Comparison of ENCODE assay signal across 12 cellular contexts in genomic region chr14:58955294-58955821, GRCh38.
DNase-seq lines count a peak whose midpoint lies in the region; ATAC-seq, FAIRE-seq and TF ChIP-seq lines count a peak whose summit lies in the region.
"Had no signal": no experiment of that assay in that cellular context is flagged by ENCODE, and none has a peak within 500 bp of the region (broad histone marks: within the 10 kb centered on the region; RNA-seq: fewer than 3 reads in every experiment).

No MANE protein-coding gene starts in this region.

- H3K9ac ChIP-seq in astrocyte (ENCODE audit: low read length), result no peak overlapping the region

- H3K9me3 ChIP-seq in astrocyte (ENCODE audit: insufficient read depth, low read depth, low read length), result no peaks in the 10 kb centered on the region
- H3K9me3 ChIP-seq: pancreas had no signal

- H2AFZ ChIP-seq in astrocyte (ENCODE audit: low read depth, low read length), result no peak overlapping the region

- no peak for TF ChIP-seq CTCF in GM06990 (IDR thresholded peaks at IDR 0.05; ENCODE audit: insufficient read depth, low read length, poor library complexity, severe bottlenecking)
- TF ChIP-seq CTCF in astrocyte (IDR thresholded peaks at IDR 0.05; ENCODE audit: insufficient read depth, low read depth, low read length), result no peak

- H3K9me3 Mint-ChIP-seq in astrocyte (ENCODE audit: unreplicated experiment), result peaks cover 5% of the 10 kb centered on the region
- H3K9me3 Mint-ChIP-seq in natural killer cell treated with Interleukin-12 subunit alpha and Interleukin-12 subunit beta and Interleukin-15 and Interleukin-18, amount 100 ng/mL, for 72 hours, result peaks cover 15% of the 10 kb centered on the region

- H3K27me3 ChIP-seq in GM06990 (replicated peaks; ENCODE audit: control insufficient read depth, insufficient read depth, low read length) (no peaks in the 10 kb centered on the region), astrocyte (ENCODE audit: insufficient read depth, low read length) (no peaks in the 10 kb centered on the region)
- H3K27me3 ChIP-seq: pancreas had no signal

- no peak overlapping the region for H3K4me3 ChIP-seq in GM06990 (replicated peaks; ENCODE audit: low read depth, low read length)
- peak overlapping the region; percentile 7 for H3K4me3 ChIP-seq in astrocyte (ENCODE audit: insufficient read depth, low read depth, low read length)
- H3K4me3 ChIP-seq: pancreas had no signal

- no peaks in the 10 kb centered on the region for H4K20me1 ChIP-seq in astrocyte (ENCODE audit: insufficient read depth, low read length)

- H3K27ac ChIP-seq in astrocyte (ENCODE audit: low read depth, low read length), result no peak overlapping the region
- H3K27ac ChIP-seq: pancreas had no signal

- H3K36me3 ChIP-seq in GM06990 (ENCODE audit: control insufficient read depth, insufficient read depth, low read length) (no peaks in the 10 kb centered on the region), astrocyte (ENCODE audit: insufficient read depth, low read length) (no peaks in the 10 kb centered on the region)
- H3K36me3 ChIP-seq: pancreas had no signal

- ATAC-seq in HG02840 (IDR thresholded peaks at IDR 0.05; ENCODE audit: low FRiP score, unreplicated experiment) (peak; percentile 41), GM18520 (IDR thresholded peaks at IDR 0.05; ENCODE audit: unreplicated experiment) (no peak)
- no peak for ATAC-seq in natural killer cell treated with Interleukin-12 subunit alpha and Interleukin-12 subunit beta and Interleukin-15 and Interleukin-18, amount 100 ng/mL, for 72 hours
- ATAC-seq: T-helper 17 cell had no signal

- H3K4me2 ChIP-seq in astrocyte (ENCODE audit: low read length), result peak overlapping the region; percentile 62

- FAIRE-seq in astrocyte (lab: Jason Lieb, UNC), result peak; percentile 9
- FAIRE-seq: colon, pancreas had no signal

- H3K4me1 Mint-ChIP-seq in astrocyte (ENCODE audit: low read depth, unreplicated experiment), result peaks cover 29% of the 10 kb centered on the region
- H3K4me1 Mint-ChIP-seq in natural killer cell treated with Interleukin-12 subunit alpha and Interleukin-12 subunit beta and Interleukin-15 and Interleukin-18, amount 100 ng/mL, for 72 hours (ENCODE audit: low read depth in 2 of 2), result peaks cover 3 to 9% of the 10 kb centered on the region in 2 donors
- H3K4me1 Mint-ChIP-seq: T-helper 17 cell had no signal

- no peaks in the 10 kb centered on the region for H3K79me2 ChIP-seq in astrocyte (ENCODE audit: insufficient read depth, low read length)

- H3K27me3 Mint-ChIP-seq in astrocyte (ENCODE audit: low read depth, unreplicated experiment), result no peaks in the 10 kb centered on the region
- peaks cover 10 to 17% of the 10 kb centered on the region in 2 donors for H3K27me3 Mint-ChIP-seq in natural killer cell treated with Interleukin-12 subunit alpha and Interleukin-12 subunit beta and Interleukin-15 and Interleukin-18, amount 100 ng/mL, for 72 hours

- H3K4me3 Mint-ChIP-seq in astrocyte (ENCODE audit: unreplicated experiment), result peak overlapping the region; percentile 21
- no peak overlapping the region for H3K4me3 Mint-ChIP-seq in natural killer cell treated with Interleukin-12 subunit alpha and Interleukin-12 subunit beta and Interleukin-15 and Interleukin-18, amount 100 ng/mL, for 72 hours
- H3K4me3 Mint-ChIP-seq: T-helper 17 cell had no signal

- peak overlapping the region; percentile 85 for H3K27ac Mint-ChIP-seq in astrocyte (ENCODE audit: unreplicated experiment)
- no peak overlapping the region for H3K27ac Mint-ChIP-seq in natural killer cell treated with Interleukin-12 subunit alpha and Interleukin-12 subunit beta and Interleukin-15 and Interleukin-18, amount 100 ng/mL, for 72 hours
- H3K27ac Mint-ChIP-seq: T-helper 17 cell had no signal

- peak; percentile 26 for DNase-seq in GM06990 (ENCODE audit: extremely low read depth, insufficient read length)
- peak; percentile 75 for DNase-seq in astrocyte (ENCODE audit: low read depth)
- DNase-seq in medulla oblongata (ENCODE audit: extremely low spot score), result peak; percentile 23
- DNase-seq in NAMALWA (ENCODE audit: low spot score), result no peak
- no peak for DNase-seq in natural killer cell treated with Interleukin-12 subunit alpha and Interleukin-12 subunit beta and Interleukin-15 and Interleukin-18, amount 100 ng/mL, for 72 hours (ENCODE audit: low spot score)
- no peak for DNase-seq in NCI-H1694 (lab: John Stamatoyannopoulos, UW)
- DNase-seq: NCI-H510A treated with DMSO at 0.1 percent for 48 hours, pancreas, T-helper 17 cell had no signal

- peaks cover 20% of the 10 kb centered on the region for H3K4me1 ChIP-seq in astrocyte (ENCODE audit: insufficient read depth, low read length)

- H3K36me3 Mint-ChIP-seq in astrocyte (ENCODE audit: low read depth, unreplicated experiment), result no peaks in the 10 kb centered on the region
- H3K36me3 Mint-ChIP-seq in natural killer cell treated with Interleukin-12 subunit alpha and Interleukin-12 subunit beta and Interleukin-15 and Interleukin-18, amount 100 ng/mL, for 72 hours, result peaks cover 4% of the 10 kb centered on the region

Comparison
In these comparisons a context has a peak if more than half of its experiments do, and no peak if none do; other contexts are left out.
1. DNase-seq: peak in GM06990 (single experiment), astrocyte (single experiment) and medulla oblongata (single experiment); none in NAMALWA (single experiment), natural killer cell treated with Interleukin-12 subunit alpha and Interleukin-12 subunit beta and Interleukin-15 and Interleukin-18, amount 100 ng/mL, for 72 hours (single experiment) and NCI-H1694 (single experiment).